35 cellular contexts compared by ENCODE assay signal in the genomic region with DNA sequence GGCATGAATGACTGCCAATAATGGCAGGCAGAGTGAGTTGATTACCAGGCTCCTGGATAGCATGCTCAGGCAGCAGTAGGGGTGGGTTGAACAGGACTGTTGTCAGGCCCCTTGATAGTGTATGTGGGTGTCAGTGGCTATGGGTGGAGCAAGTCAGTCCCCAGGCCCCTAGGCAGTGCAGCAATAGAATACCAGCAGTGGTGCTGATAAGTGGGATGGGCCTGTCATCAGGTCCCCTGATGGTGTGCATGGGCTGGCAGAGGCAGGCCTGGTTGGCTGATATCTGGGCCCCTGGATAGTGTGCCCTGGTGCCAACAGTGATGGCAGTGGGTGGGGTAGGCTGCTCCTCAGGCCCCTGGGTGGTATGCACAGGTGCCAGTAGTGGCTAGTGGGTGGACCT. TPM values are rescaled to one million over a fixed set of nuclear protein-coding genes. Genes with fewer than 3 reads are reported as not detected.
"Had no signal": no experiment of that assay in that cellular context is flagged by ENCODE, and none has a peak within 500 bp of the region (broad histone marks: within the 10 kb centered on the region; RNA-seq: fewer than 3 reads in every experiment).

No MANE protein-coding gene starts in this region.

- H3K4me1 Mint-ChIP-seq: activated B cell treated with CpG ODN at 0.5 μM for 24 hours; activated CD4-positive, alpha-beta T cell treated with anti-CD3 and anti-CD28 coated beads, Interleukin-2, amount 10 ng/mL, durations not matched to agents 7 days and 5 days; activated T-helper 17 cell treated with anti-CD3 and anti-CD28 coated beads, Interleukin-2, amount 50 U/mL, for 72 hours; central memory CD8-positive, alpha-beta T cell had no signal

- DNase-seq: activated B cell treated with CpG ODN at 0.5 μM for 24 hours; activated CD4-positive, alpha-beta memory T cell treated with anti-CD3 and anti-CD28 coated beads for 36 hours; activated CD4-positive, alpha-beta T cell treated with anti-CD3 and anti-CD28 coated beads for 4 hours; activated CD4-positive, alpha-beta T cell treated with anti-CD3 and anti-CD28 coated beads, Interleukin-2, amount 10 ng/mL, durations not matched to agents 7 days and 5 days; activated CD4-positive, CD25-positive, alpha-beta regulatory T cell treated with anti-CD3 and anti-CD28 coated beads, Interleukin-2, amount 50 U/mL, for 72 hours; activated CD8-positive, alpha-beta memory T cell treated with anti-CD3 and anti-CD28 coated beads, Interleukin-2, amount 50 U/mL, for 4 hours; activated CD8-positive, alpha-beta T cell treated with anti-CD3 and anti-CD28 coated beads for 36 hours; activated effector memory CD4-positive, alpha-beta T cell treated with anti-CD3 and anti-CD28 coated beads, Interleukin-2, amount 50 U/mL, for 16 hours; activated gamma-delta T cell treated with Interleukin-2 at 50 U/mL for 16 hours; activated naive CD4-positive, alpha-beta T cell; activated naive CD4-positive, alpha-beta T cell treated with anti-CD3 and anti-CD28 coated beads for 36 hours; activated naive CD4-positive, alpha-beta T cell treated with anti-CD3 and anti-CD28 coated beads, Interleukin-2, amount 50 U/mL, for 16 hours; activated naive CD8-positive, alpha-beta T cell treated with anti-CD3 and anti-CD28 coated beads for 36 hours; activated T-cell treated with anti-CD3 and anti-CD28 coated beads for 4 hours; activated T-cell treated with anti-CD3 and anti-CD28 coated beads, Interleukin-2, amount 50 U/mL, for 1 hour; activated T-cell treated with anti-CD3 and anti-CD28 coated beads, Interleukin-2, amount 50 U/mL, for 4 hours; activated T-cell treated with anti-CD3 and anti-CD28 coated beads, Interleukin-2, amount 50 U/mL, for 72 hours; adrenal gland; amniotic stem cell; aorta; body of pancreas; brain microvascular endothelial cell; caudate nucleus; T-helper 1 cell; T-helper 2 cell; T-helper 9 cell had no signal

- H3K36me3 ChIP-seq: adrenal gland, brain microvascular endothelial cell, breast epithelium had no signal

- H3K27ac ChIP-seq: adrenal gland, body of pancreas, brain microvascular endothelial cell, breast epithelium, VCaP had no signal

- ATAC-seq: activated CD8-positive, alpha-beta T cell treated with anti-CD3 and anti-CD28 coated beads for 36 hours; activated naive CD4-positive, alpha-beta T cell treated with anti-CD3 and anti-CD28 coated beads, Interleukin-2, amount 50 U/mL, for 72 hours; activated T-cell treated with anti-CD3 and anti-CD28 coated beads, Interleukin-2, amount 50 U/mL, for 4 hours; activated T-cell treated with anti-CD3 and anti-CD28 coated beads, Interleukin-2, amount 50 U/mL, for 72 hours; activated T-helper 17 cell treated with anti-CD3 and anti-CD28 coated beads, Interleukin-2, amount 50 U/mL, for 72 hours; body of pancreas had no signal

- H3K27ac Mint-ChIP-seq: activated B cell treated with CpG ODN at 0.5 μM for 24 hours; activated CD4-positive, alpha-beta memory T cell treated with anti-CD3 and anti-CD28 coated beads for 36 hours; activated CD4-positive, alpha-beta T cell treated with anti-CD3 and anti-CD28 coated beads, Interleukin-2, amount 10 ng/mL, durations not matched to agents 7 days and 5 days; activated CD8-positive, alpha-beta T cell treated with anti-CD3 and anti-CD28 coated beads for 36 hours; activated naive CD4-positive, alpha-beta T cell treated with anti-CD3 and anti-CD28 coated beads for 36 hours; activated naive CD4-positive, alpha-beta T cell treated with anti-CD3 and anti-CD28 coated beads, Interleukin-2, amount 50 U/mL, for 72 hours; activated naive CD8-positive, alpha-beta T cell treated with anti-CD3 and anti-CD28 coated beads for 36 hours; activated T-cell treated with anti-CD3 and anti-CD28 coated beads, Interleukin-2, amount 50 U/mL, for 72 hours; activated T-helper 1 cell treated with anti-CD3 and anti-CD28 coated beads, Interleukin-12 subunit alpha, Interleukin-12 subunit beta, Interleukin-2, Interleukin-4 antibody, amounts not matched to agents 30 ng/mL and 10 ng/mL and 1 ng/mL, durations not matched to agents 14 hours and 24 hours and 36 hours; activated T-helper 17 cell treated with anti-CD3 and anti-CD28 coated beads, Interleukin-2, amount 50 U/mL, for 72 hours; T-helper 1 cell treated with Interleukin-12 subunit alpha and Interleukin-12 subunit beta and Interleukin-4 antibody, amounts not matched to agents 30 μg/mL and 1 μg/mL, for 36 hours; T-helper 2 cell treated with Interferon-gamma antibody and Interleukin-4, amounts not matched to agents 5 μg/mL and 100 μg/mL, for 36 hours had no signal

- H3K27me3 ChIP-seq: adrenal gland, body of pancreas, brain microvascular endothelial cell, breast epithelium had no signal

- H3K4me3 ChIP-seq: adrenal gland, body of pancreas, breast epithelium had no signal

- H3K4me1 ChIP-seq: body of pancreas, breast epithelium had no signal

- H3K4me3 Mint-ChIP-seq: activated B cell treated with CpG ODN at 0.5 μM for 24 hours; activated CD4-positive, alpha-beta memory T cell treated with anti-CD3 and anti-CD28 coated beads for 36 hours; activated CD4-positive, alpha-beta T cell treated with anti-CD3 and anti-CD28 coated beads, Interleukin-2, amount 10 ng/mL, durations not matched to agents 7 days and 5 days; activated CD8-positive, alpha-beta T cell treated with anti-CD3 and anti-CD28 coated beads for 36 hours; activated naive CD4-positive, alpha-beta T cell treated with anti-CD3 and anti-CD28 coated beads for 36 hours; activated naive CD8-positive, alpha-beta T cell treated with anti-CD3 and anti-CD28 coated beads for 36 hours; activated T-cell treated with anti-CD3 and anti-CD28 coated beads, Interleukin-2, amount 50 U/mL, for 4 hours; activated T-cell treated with anti-CD3 and anti-CD28 coated beads, Interleukin-2, amount 50 U/mL, for 72 hours; activated T-helper 1 cell treated with anti-CD3 and anti-CD28 coated beads, Interleukin-12 subunit alpha, Interleukin-12 subunit beta, Interleukin-2, Interleukin-4 antibody, amounts not matched to agents 30 ng/mL and 10 ng/mL and 1 ng/mL, durations not matched to agents 14 hours and 24 hours and 36 hours; activated T-helper 17 cell treated with anti-CD3 and anti-CD28 coated beads, Interleukin-2, amount 50 U/mL, for 72 hours; central memory CD8-positive, alpha-beta T cell; T-helper 1 cell treated with Interleukin-12 subunit alpha and Interleukin-12 subunit beta and Interleukin-4 antibody, amounts not matched to agents 30 μg/mL and 1 μg/mL, for 36 hours; T-helper 2 cell treated with Interferon-gamma antibody and Interleukin-4, amounts not matched to agents 5 μg/mL and 100 μg/mL, for 36 hours had no signal

- H3K27me3 Mint-ChIP-seq: activated B cell treated with CpG ODN at 0.5 μM for 24 hours; activated CD4-positive, alpha-beta memory T cell treated with anti-CD3 and anti-CD28 coated beads for 36 hours; activated naive CD8-positive, alpha-beta T cell treated with anti-CD3 and anti-CD28 coated beads for 36 hours; activated T-helper 17 cell treated with anti-CD3 and anti-CD28 coated beads, Interleukin-2, amount 50 U/mL, for 72 hours; central memory CD8-positive, alpha-beta T cell had no signal

RNA-seq across cellular contexts. Expression of a gene that starts 32.4 kb away (rescaled TPM):
- total RNA-seq: activated B cell treated with CpG ODN at 0.5 μM for 24 hours; activated CD8-positive, alpha-beta memory T cell treated with anti-CD3 and anti-CD28 coated beads for 36 hours; activated naive CD8-positive, alpha-beta T cell treated with anti-CD3 and anti-CD28 coated beads for 36 hours; activated T-cell treated with anti-CD3 and anti-CD28 coated beads, Interleukin-2, amount 50 U/mL, for 4 hours; body of pancreas; breast epithelium had no signal
